8 cellular contexts compared by ENCODE assay signal in genomic region chr10:100535715-100536353, GRCh38. TPM values are rescaled to one million over a fixed set of nuclear protein-coding genes. Genes with fewer than 3 reads are reported as not detected.
A peak's percentile ranks its signal among the peaks of the same experiment; 100 is the strongest.
DNase-seq lines count a peak whose midpoint lies in the region; ATAC-seq and TF ChIP-seq lines count a peak whose summit lies in the region.

Gene HIF1AN, plus strand, starts transcription at chr10:100535943. Its CDS starts 16 bp downstream, at chr10:100535959.

- peaks cover 0 to 36% (median 12%) of the 10 kb centered on the region in 3 donors for H3K36me3 ChIP-seq in esophagus squamous epithelium

- peak; percentile 82 to 94 (median 86) for TF ChIP-seq CTCF in esophagus squamous epithelium (IDR thresholded peaks at IDR 0.05)

- peaks cover 7% of the 10 kb centered on the region for H3K4me1 Mint-ChIP-seq in activated T-cell treated with anti-CD3 and anti-CD28 coated beads, Interleukin-2, amount 50 U/mL, for 4 hours (ENCODE audit: low read depth)

- H3K4me1 ChIP-seq in esophagus squamous epithelium = peaks cover 9 to 34% (median 16%) of the 10 kb centered on the region in 3 donors

- no peaks in the 10 kb centered on the region for H3K9me3 ChIP-seq in esophagus squamous epithelium

- no peaks in the 10 kb centered on the region for H3K27me3 ChIP-seq in esophagus squamous epithelium

- 1% methylated on average over 15 to 18 of the region's 35 CpGs for WGBS in esophagus squamous epithelium, 2 donors

- peaks cover 23% of the 10 kb centered on the region for H3K36me3 Mint-ChIP-seq in activated T-cell treated with anti-CD3 and anti-CD28 coated beads, Interleukin-2, amount 50 U/mL, for 4 hours (ENCODE audit: insufficient read depth)

- peak; percentile 78 for DNase-seq in DMS79 treated with DMSO at 0.1 percent for 48 hours (lab: John Stamatoyannopoulos, UW)
- DNase-seq in KBM-7 = peak; percentile 98
- peak; percentile 81 for DNase-seq in activated T-cell treated with anti-CD3 and anti-CD28 coated beads, Interleukin-2, amount 50 U/mL, for 4 hours
- peak; percentile 64 for DNase-seq in esophagus squamous epithelium (lab: John Stamatoyannopoulos, UW)
- peak; percentile 97 for DNase-seq in myocyte (ENCODE audit: low read depth)
- peak; percentile 61 to 82 for DNase-seq in stimulated activated CD8-positive, alpha-beta memory T cell treated with anti-CD3 and anti-CD28 coated beads, Interleukin-7, amount 100 ng/mL, for 48 hours (ENCODE audit: extremely low read depth in 1 of 2, low read depth in 1 of 2)

- H3K27ac ChIP-seq in esophagus squamous epithelium = peak within 1 kb of the TSS; percentile 62 to 79 (median 76)

- no peak within 1 kb of the TSS for H3K4me3 Mint-ChIP-seq in activated T-cell treated with anti-CD3 and anti-CD28 coated beads, Interleukin-2, amount 50 U/mL, for 4 hours

- peak in 3 of 4 donors; percentile 26 to 72 (median 59) for TF ChIP-seq POLR2A in esophagus squamous epithelium (IDR thresholded peaks at IDR 0.05)

- intact Hi-C loops in esophagus squamous epithelium (cut with DNase I) = no loop called here

- ATAC-seq in GM21717 (IDR thresholded peaks at IDR 0.05; ENCODE audit: unreplicated experiment) = peak; percentile 89
- ATAC-seq in activated T-cell treated with anti-CD3 and anti-CD28 coated beads, Interleukin-2, amount 50 U/mL, for 4 hours = peak; percentile 99

- no peaks in the 10 kb centered on the region for H3K27me3 Mint-ChIP-seq in activated T-cell treated with anti-CD3 and anti-CD28 coated beads, Interleukin-2, amount 50 U/mL, for 4 hours (ENCODE audit: low read depth)

- H3K4me3 ChIP-seq in esophagus squamous epithelium = peak within 1 kb of the TSS; percentile 67 to 83 (median 72)

- in situ Hi-C loops in KBM-7 (cut with MboI; ENCODE audit: low pct_unique_long_range_greater_than_20kb, low sequenced_read_pairs) = no loop called here

- no peaks in the 10 kb centered on the region for H3K9me3 Mint-ChIP-seq in activated T-cell treated with anti-CD3 and anti-CD28 coated beads, Interleukin-2, amount 50 U/mL, for 4 hours

TF ChIP-seq in PFSK-1, 5 proteins besides CTCF, POLR2A, EP300 and RAD21:
- peak; percentile 71; the same call in 1 of the 2 replicates for TF ChIP-seq POLR2AphosphoS5 (IDR thresholded peaks at IDR 0.05; ENCODE audit: low read depth, low read length)
- TF ChIP-seq REST (IDR thresholded peaks at IDR 0.05; ENCODE audit: insufficient read depth in 1 of 2, low read depth in 2 of 2, low read length in 2 of 2) = no peak
- peak; percentile 65; the same call in 1 of the 2 replicates for TF ChIP-seq TAF1 (IDR thresholded peaks at IDR 0.05; ENCODE audit: borderline replicate concordance, insufficient read depth, low read length)
- no peak for TF ChIP-seq SIN3A (IDR thresholded peaks at IDR 0.05; ENCODE audit: borderline replicate concordance, insufficient read depth, low read length)
- peak; percentile 44 for TF ChIP-seq FOXP2 (optimal IDR thresholded peaks at IDR 0.05; ENCODE audit: borderline replicate concordance, extremely low read depth, extremely low read length, insufficient read depth)

RNA-seq across cellular contexts. Expression of gene HIF1AN, which starts in this region (rescaled TPM):
- 14.5 TPM for polyA plus RNA-seq in PFSK-1 (2012; ENCODE audit: insufficient read length, low read depth)
- total RNA-seq in activated T-cell treated with anti-CD3 and anti-CD28 coated beads, Interleukin-2, amount 50 U/mL, for 4 hours = 10 to 100 TPM; 42.8 to 52.6 (median 48.7) TPM
- total RNA-seq in esophagus squamous epithelium (10 to 100 TPM in 3 of 4 donors, 1 to 10 TPM in 1; 8.6 to 13.2 (median 11.6) TPM), myocyte (20.9 and 23.9 TPM in 2 replicates)
- polyA plus RNA-seq in myocyte (2012) = 52.4 TPM

Comparison
In these comparisons a context has a peak if more than half of its experiments do, and no peak if none do; other contexts are left out.
1. Peak in every context shown above with its lines: DNase-seq, ATAC-seq, H3K4me3 ChIP-seq and H3K27ac ChIP-seq.